Comparison of ENCODE assay signal across 21 cellular contexts in the genomic region with DNA sequence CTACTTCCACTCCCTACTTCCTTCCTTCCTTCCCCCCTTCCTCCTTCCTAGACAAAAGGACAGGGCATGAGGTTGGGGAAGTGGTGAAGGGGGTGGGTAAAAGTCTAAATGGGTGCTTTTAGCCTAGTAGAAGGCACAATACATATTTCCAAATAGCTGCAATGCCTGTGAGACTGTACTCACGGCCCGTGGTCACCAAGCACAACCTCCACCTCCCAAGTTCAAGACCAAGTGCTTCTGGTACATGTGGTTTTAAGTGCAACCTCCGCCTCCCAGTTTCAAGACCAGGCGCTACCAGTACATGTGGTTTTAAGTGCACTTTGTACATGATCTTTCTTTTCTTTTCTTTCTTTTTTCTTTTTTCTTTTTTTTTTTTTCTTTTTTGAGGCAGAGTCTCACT.
"Had no signal": no experiment of that assay in that cellular context is flagged by ENCODE, and none has a peak within 500 bp of the region (broad histone marks: within the 10 kb centered on the region; RNA-seq: fewer than 3 reads in every experiment).

No MANE protein-coding gene starts in this region.

- DNase-seq: activated CD4-positive, CD25-positive, alpha-beta regulatory T cell; activated effector memory CD4-positive, alpha-beta T cell treated with anti-CD3 and anti-CD28 coated beads, Interleukin-2, amount 50 U/mL, for 16 hours; activated T-cell treated with anti-CD3 and anti-CD28 coated beads, Interleukin-2, amount 50 U/mL, for 24 hours; adrenal gland; cerebellar nuclear complex; effector CD4-positive, alpha-beta T cell; heart right ventricle; kidney glomerular epithelial cell; left ventricle myocardium inferior; stimulated activated CD4-positive, alpha-beta T cell treated with anti-CD3 and anti-CD28 coated beads, Interleukin-12 subunit alpha, Interleukin-12 subunit beta, amount 100 ng/mL, for 4 hours; stomach; T-helper 9 cell; trophoblast cell had no signal

- H2AFZ ChIP-seq: neural progenitor cell had no signal

- H3K27ac ChIP-seq: adrenal gland, breast epithelium, esophagus muscularis mucosa, gastroesophageal sphincter, heart right ventricle, left ventricle myocardium inferior, neural progenitor cell, prostate gland, right atrium auricular region, stomach, vagina had no signal

- H3K4me1 ChIP-seq: adrenal gland, breast epithelium, esophagus muscularis mucosa, gastroesophageal sphincter, left ventricle myocardium inferior, prostate gland, stomach, vagina had no signal

- H3K27ac Mint-ChIP-seq: activated naive CD4-positive, alpha-beta T cell treated with anti-CD3 and anti-CD28 coated beads, Interleukin-2, amount 50 U/mL, for 24 hours; activated T-cell treated with anti-CD3 and anti-CD28 coated beads, Interleukin-2, amount 50 U/mL, for 24 hours; neural progenitor cell had no signal

- H3K36me3 ChIP-seq: adrenal gland, breast epithelium, esophagus muscularis mucosa, gastroesophageal sphincter, heart right ventricle, left ventricle myocardium inferior, neural progenitor cell, prostate gland, right atrium auricular region, stomach, vagina had no signal

- H3K36me3 Mint-ChIP-seq: activated naive CD4-positive, alpha-beta T cell treated with anti-CD3 and anti-CD28 coated beads, Interleukin-2, amount 50 U/mL, for 24 hours; neural progenitor cell had no signal

- H3K4me3 ChIP-seq: adrenal gland, breast epithelium, esophagus muscularis mucosa, gastroesophageal sphincter, heart right ventricle, left ventricle myocardium inferior, neural progenitor cell, prostate gland, right atrium auricular region, stomach, vagina had no signal

- H3K27me3 ChIP-seq: right atrium auricular region, vagina had no signal

- H3K4me3 Mint-ChIP-seq: activated naive CD4-positive, alpha-beta T cell treated with anti-CD3 and anti-CD28 coated beads, Interleukin-2, amount 50 U/mL, for 24 hours; activated T-cell treated with anti-CD3 and anti-CD28 coated beads, Interleukin-2, amount 50 U/mL, for 24 hours; neural progenitor cell had no signal

- ATAC-seq: gastroesophageal sphincter, heart right ventricle had no signal

- H3K9me3 Mint-ChIP-seq: activated naive CD4-positive, alpha-beta T cell treated with anti-CD3 and anti-CD28 coated beads, Interleukin-2, amount 50 U/mL, for 24 hours; activated T-cell treated with anti-CD3 and anti-CD28 coated beads, Interleukin-2, amount 50 U/mL, for 24 hours; neural progenitor cell had no signal

- H3K4me2 ChIP-seq: neural progenitor cell had no signal
